ENCODE assay signal across 1 cellular context in genomic region chr5:82396871-82397514, GRCh38.
A peak's percentile ranks its signal among the peaks of the same experiment; 100 is the strongest.
TF ChIP-seq lines count a peak whose summit lies in the region.

No MANE protein-coding gene starts in this region.

TF ChIP-seq in HepG2, 621 proteins besides CTCF, POLR2A, EP300 and RAD21 (continues in another document):
- TF ChIP-seq, protein P1, sequence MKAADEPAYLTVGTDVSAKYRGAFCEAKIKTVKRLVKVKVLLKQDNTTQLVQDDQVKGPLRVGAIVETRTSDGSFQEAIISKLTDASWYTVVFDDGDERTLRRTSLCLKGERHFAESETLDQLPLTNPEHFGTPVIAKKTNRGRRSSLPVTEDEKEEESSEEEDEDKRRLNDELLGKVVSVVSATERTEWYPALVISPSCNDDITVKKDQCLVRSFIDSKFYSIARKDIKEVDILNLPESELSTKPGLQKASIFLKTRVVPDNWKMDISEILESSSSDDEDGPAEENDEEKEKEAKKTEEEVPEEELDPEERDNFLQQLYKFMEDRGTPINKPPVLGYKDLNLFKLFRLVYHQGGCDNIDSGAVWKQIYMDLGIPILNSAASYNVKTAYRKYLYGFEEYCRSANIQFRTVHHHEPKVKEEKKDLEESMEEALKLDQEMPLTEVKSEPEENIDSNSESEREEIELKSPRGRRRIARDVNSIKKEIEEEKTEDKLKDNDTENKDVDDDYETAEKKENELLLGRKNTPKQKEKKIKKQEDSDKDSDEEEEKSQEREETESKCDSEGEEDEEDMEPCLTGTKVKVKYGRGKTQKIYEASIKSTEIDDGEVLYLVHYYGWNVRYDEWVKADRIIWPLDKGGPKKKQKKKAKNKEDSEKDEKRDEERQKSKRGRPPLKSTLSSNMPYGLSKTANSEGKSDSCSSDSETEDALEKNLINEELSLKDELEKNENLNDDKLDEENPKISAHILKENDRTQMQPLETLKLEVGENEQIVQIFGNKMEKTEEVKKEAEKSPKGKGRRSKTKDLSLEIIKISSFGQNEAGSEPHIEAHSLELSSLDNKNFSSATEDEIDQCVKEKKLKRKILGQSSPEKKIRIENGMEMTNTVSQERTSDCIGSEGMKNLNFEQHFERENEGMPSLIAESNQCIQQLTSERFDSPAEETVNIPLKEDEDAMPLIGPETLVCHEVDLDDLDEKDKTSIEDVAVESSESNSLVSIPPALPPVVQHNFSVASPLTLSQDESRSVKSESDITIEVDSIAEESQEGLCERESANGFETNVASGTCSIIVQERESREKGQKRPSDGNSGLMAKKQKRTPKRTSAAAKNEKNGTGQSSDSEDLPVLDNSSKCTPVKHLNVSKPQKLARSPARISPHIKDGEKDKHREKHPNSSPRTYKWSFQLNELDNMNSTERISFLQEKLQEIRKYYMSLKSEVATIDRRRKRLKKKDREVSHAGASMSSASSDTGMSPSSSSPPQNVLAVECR (CRISPR knock-in tag; IDR thresholded peaks at IDR 0.05; ENCODE audit: borderline replicate concordance): no peak; the same call in 1 of the 2 replicates
- TF ChIP-seq ISX (CRISPR knock-in tag; conservative IDR thresholded peaks at IDR 0.05) (no peak), PCBP1 (IDR thresholded peaks at IDR 0.05; ENCODE audit: borderline replicate concordance, low read depth, low read length) (no peak), TFE3 (CRISPR knock-in tag; IDR thresholded peaks at IDR 0.05) (peak; percentile 93), ZSCAN9 (CRISPR knock-in tag; IDR thresholded peaks at IDR 0.05; ENCODE audit: borderline replicate concordance) (no peak), ZNF430 (CRISPR knock-in tag; IDR thresholded peaks at IDR 0.05) (no peak), ZNF180 (CRISPR knock-in tag; IDR thresholded peaks at IDR 0.05; ENCODE audit: borderline replicate concordance, low read depth) (no peak), ZNF468 (CRISPR knock-in tag; IDR thresholded peaks at IDR 0.05) (no peak), SOX13 (IDR thresholded peaks at IDR 0.05) (no peak), SOX13 (CRISPR knock-in tag; conservative IDR thresholded peaks at IDR 0.05 in 1 of 2, IDR thresholded peaks at IDR 0.05 in 1 of 2) (peak in 1 of 2 experiments; percentile 83; a peak in 2 of 4 replicates), NFE2L1 (CRISPR knock-in tag; IDR thresholded peaks at IDR 0.05; ENCODE audit: borderline replicate concordance) (no peak), NFYC (CRISPR knock-in tag; IDR thresholded peaks at IDR 0.05) (no peak), ZNF205 (CRISPR knock-in tag; IDR thresholded peaks at IDR 0.05) (no peak), SPEN (CRISPR knock-in tag; IDR thresholded peaks at IDR 0.05; ENCODE audit: low read depth) (no peak), TAF1 (CRISPR knock-in tag; IDR thresholded peaks at IDR 0.05) (no peak), YY1 (IDR thresholded peaks at IDR 0.05; ENCODE audit: insufficient read depth, insufficient replicate concordance, low read depth, low read length) (peak; percentile 29), ARNT (IDR thresholded peaks at IDR 0.05) (no peak), CEBPB (IDR thresholded peaks at IDR 0.05; ENCODE audit: borderline replicate concordance, low read depth, low read length) (peak; percentile 28; the same call in 1 of the 2 replicates), MAZ (IDR thresholded peaks at IDR 0.05; ENCODE audit: borderline replicate concordance, low read depth, low read length) (no peak), MAZ (CRISPR knock-in tag; IDR thresholded peaks at IDR 0.05; ENCODE audit: low read depth) (no peak), ZNF687 (CRISPR knock-in tag; IDR thresholded peaks at IDR 0.05) (peak; percentile 58; the same call in 1 of the 2 replicates), ZNF558 (CRISPR knock-in tag; IDR thresholded peaks at IDR 0.05; ENCODE audit: borderline replicate concordance) (no peak), NFIC (IDR thresholded peaks at IDR 0.05; ENCODE audit: low read length) (peak; percentile 64; the same call in 1 of the 2 replicates), NKX3-1 (CRISPR knock-in tag; IDR thresholded peaks at IDR 0.05) (no peak), FOXM1 (CRISPR knock-in tag; IDR thresholded peaks at IDR 0.05) (no peak), CHD2 (IDR thresholded peaks at IDR 0.05; ENCODE audit: low read depth, low read length) (no peak), ZNF431 (CRISPR knock-in tag; IDR thresholded peaks at IDR 0.05; ENCODE audit: borderline replicate concordance, low read depth) (no peak)
- TF ChIP-seq, protein P2, sequence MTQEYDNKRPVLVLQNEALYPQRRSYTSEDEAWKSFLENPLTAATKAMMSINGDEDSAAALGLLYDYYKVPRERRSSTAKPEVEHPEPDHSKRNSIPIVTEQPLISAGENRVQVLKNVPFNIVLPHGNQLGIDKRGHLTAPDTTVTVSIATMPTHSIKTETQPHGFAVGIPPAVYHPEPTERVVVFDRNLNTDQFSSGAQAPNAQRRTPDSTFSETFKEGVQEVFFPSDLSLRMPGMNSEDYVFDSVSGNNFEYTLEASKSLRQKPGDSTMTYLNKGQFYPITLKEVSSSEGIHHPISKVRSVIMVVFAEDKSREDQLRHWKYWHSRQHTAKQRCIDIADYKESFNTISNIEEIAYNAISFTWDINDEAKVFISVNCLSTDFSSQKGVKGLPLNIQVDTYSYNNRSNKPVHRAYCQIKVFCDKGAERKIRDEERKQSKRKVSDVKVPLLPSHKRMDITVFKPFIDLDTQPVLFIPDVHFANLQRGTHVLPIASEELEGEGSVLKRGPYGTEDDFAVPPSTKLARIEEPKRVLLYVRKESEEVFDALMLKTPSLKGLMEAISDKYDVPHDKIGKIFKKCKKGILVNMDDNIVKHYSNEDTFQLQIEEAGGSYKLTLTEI (CRISPR knock-in tag; conservative IDR thresholded peaks at IDR 0.05): no peak
- TF ChIP-seq, protein P3, sequence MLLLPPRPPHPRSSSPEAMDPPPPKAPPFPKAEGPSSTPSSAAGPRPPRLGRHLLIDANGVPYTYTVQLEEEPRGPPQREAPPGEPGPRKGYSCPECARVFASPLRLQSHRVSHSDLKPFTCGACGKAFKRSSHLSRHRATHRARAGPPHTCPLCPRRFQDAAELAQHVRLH (CRISPR knock-in tag; IDR thresholded peaks at IDR 0.05; ENCODE audit: borderline replicate concordance, low read depth): peak; percentile 61; the same call in 1 of the 2 replicates
- TF ChIP-seq, protein P4, sequence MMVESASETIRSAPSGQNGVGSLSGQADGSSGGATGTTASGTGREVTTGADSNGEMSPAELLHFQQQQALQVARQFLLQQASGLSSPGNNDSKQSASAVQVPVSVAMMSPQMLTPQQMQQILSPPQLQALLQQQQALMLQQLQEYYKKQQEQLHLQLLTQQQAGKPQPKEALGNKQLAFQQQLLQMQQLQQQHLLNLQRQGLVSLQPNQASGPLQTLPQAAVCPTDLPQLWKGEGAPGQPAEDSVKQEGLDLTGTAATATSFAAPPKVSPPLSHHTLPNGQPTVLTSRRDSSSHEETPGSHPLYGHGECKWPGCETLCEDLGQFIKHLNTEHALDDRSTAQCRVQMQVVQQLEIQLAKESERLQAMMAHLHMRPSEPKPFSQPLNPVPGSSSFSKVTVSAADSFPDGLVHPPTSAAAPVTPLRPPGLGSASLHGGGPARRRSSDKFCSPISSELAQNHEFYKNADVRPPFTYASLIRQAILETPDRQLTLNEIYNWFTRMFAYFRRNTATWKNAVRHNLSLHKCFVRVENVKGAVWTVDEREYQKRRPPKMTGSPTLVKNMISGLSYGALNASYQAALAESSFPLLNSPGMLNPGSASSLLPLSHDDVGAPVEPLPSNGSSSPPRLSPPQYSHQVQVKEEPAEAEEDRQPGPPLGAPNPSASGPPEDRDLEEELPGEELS (CRISPR knock-in tag; IDR thresholded peaks at IDR 0.05): 0 out of 2 replicates have a peak, but pooled peaks have one; percentile 30
- TF ChIP-seq, protein P5, sequence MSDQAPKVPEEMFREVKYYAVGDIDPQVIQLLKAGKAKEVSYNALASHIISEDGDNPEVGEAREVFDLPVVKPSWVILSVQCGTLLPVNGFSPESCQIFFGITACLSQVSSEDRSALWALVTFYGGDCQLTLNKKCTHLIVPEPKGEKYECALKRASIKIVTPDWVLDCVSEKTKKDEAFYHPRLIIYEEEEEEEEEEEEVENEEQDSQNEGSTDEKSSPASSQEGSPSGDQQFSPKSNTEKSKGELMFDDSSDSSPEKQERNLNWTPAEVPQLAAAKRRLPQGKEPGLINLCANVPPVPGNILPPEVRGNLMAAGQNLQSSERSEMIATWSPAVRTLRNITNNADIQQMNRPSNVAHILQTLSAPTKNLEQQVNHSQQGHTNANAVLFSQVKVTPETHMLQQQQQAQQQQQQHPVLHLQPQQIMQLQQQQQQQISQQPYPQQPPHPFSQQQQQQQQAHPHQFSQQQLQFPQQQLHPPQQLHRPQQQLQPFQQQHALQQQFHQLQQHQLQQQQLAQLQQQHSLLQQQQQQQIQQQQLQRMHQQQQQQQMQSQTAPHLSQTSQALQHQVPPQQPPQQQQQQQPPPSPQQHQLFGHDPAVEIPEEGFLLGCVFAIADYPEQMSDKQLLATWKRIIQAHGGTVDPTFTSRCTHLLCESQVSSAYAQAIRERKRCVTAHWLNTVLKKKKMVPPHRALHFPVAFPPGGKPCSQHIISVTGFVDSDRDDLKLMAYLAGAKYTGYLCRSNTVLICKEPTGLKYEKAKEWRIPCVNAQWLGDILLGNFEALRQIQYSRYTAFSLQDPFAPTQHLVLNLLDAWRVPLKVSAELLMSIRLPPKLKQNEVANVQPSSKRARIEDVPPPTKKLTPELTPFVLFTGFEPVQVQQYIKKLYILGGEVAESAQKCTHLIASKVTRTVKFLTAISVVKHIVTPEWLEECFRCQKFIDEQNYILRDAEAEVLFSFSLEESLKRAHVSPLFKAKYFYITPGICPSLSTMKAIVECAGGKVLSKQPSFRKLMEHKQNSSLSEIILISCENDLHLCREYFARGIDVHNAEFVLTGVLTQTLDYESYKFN (CRISPR knock-in tag; conservative IDR thresholded peaks at IDR 0.05): peak; percentile 57
- TF ChIP-seq, protein P6, sequence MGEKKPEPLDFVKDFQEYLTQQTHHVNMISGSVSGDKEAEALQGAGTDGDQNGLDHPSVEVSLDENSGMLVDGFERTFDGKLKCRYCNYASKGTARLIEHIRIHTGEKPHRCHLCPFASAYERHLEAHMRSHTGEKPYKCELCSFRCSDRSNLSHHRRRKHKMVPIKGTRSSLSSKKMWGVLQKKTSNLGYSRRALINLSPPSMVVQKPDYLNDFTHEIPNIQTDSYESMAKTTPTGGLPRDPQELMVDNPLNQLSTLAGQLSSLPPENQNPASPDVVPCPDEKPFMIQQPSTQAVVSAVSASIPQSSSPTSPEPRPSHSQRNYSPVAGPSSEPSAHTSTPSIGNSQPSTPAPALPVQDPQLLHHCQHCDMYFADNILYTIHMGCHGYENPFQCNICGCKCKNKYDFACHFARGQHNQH (CRISPR knock-in tag; IDR thresholded peaks at IDR 0.05): peak; percentile 78; the same call in 1 of the 2 replicates
- TF ChIP-seq, protein P7, sequence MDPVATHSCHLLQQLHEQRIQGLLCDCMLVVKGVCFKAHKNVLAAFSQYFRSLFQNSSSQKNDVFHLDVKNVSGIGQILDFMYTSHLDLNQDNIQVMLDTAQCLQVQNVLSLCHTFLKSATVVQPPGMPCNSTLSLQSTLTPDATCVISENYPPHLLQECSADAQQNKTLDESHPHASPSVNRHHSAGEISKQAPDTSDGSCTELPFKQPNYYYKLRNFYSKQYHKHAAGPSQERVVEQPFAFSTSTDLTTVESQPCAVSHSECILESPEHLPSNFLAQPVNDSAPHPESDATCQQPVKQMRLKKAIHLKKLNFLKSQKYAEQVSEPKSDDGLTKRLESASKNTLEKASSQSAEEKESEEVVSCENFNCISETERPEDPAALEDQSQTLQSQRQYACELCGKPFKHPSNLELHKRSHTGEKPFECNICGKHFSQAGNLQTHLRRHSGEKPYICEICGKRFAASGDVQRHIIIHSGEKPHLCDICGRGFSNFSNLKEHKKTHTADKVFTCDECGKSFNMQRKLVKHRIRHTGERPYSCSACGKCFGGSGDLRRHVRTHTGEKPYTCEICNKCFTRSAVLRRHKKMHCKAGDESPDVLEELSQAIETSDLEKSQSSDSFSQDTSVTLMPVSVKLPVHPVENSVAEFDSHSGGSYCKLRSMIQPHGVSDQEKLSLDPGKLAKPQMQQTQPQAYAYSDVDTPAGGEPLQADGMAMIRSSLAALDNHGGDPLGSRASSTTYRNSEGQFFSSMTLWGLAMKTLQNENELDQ (CRISPR knock-in tag; IDR thresholded peaks at IDR 0.05; ENCODE audit: borderline replicate concordance): no peak
- TF ChIP-seq, protein P8, sequence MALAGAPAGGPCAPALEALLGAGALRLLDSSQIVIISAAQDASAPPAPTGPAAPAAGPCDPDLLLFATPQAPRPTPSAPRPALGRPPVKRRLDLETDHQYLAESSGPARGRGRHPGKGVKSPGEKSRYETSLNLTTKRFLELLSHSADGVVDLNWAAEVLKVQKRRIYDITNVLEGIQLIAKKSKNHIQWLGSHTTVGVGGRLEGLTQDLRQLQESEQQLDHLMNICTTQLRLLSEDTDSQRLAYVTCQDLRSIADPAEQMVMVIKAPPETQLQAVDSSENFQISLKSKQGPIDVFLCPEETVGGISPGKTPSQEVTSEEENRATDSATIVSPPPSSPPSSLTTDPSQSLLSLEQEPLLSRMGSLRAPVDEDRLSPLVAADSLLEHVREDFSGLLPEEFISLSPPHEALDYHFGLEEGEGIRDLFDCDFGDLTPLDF (CRISPR knock-in tag; IDR thresholded peaks at IDR 0.05): no peak
